ENCODE assay signal across 1 cellular context in the genomic region with DNA sequence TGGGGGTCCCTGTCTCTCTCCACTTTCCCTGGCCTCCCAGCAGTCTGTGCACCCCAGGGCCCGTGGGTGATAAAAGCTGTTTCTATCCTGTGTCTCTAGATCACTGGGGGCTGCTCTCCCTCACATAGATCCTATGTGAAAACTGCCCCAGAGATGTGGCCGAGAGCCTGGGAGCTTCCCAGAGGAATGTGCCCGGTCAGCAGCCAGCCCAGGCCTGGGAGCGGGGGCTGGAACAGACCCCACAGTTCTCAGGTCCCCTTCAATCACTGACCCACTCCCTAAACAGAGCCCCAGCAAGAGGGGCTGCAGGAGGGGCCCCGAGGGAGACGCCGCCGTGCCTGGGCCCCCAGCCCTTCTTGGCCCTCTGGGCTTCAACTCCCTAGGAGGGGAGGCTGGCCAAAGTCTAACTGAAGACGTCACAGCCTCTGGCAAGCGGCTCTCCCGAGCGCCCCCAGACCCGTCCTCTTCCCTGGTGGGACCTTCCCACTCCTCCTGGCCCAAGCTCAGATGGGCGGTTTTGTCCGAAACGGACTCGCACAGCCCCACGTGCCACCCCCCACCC.
TF ChIP-seq lines count a peak whose summit lies in the region.

No MANE protein-coding gene starts in this region.

TF ChIP-seq in H1, 55 proteins besides CTCF, POLR2A, EP300 and RAD21:
- TF ChIP-seq MAFK (IDR thresholded peaks at IDR 0.05; ENCODE audit: low read depth, low read length), result peak; percentile 30; the same call in 1 of the 2 replicates
- no peak for TF ChIP-seq CHD7 (IDR thresholded peaks at IDR 0.05; ENCODE audit: insufficient replicate concordance, low read length)
